23 cellular contexts compared by ENCODE assay signal in genomic region chr3:154780263-154780662, GRCh38.
DNase-seq lines count a peak whose midpoint lies in the region; ATAC-seq, FAIRE-seq and TF ChIP-seq lines count a peak whose summit lies in the region.
"Had no signal": no experiment of that assay in that cellular context is flagged by ENCODE, and none has a peak within 500 bp of the region (broad histone marks: within the 10 kb centered on the region; RNA-seq: fewer than 3 reads in every experiment).

No MANE protein-coding gene starts in this region.

- peak overlapping the region; percentile 88 for H2BK20ac ChIP-seq in IMR-90 (ENCODE audit: low read depth, low read length)

- H3K4me3 Mint-ChIP-seq in neural progenitor cell, result no peak overlapping the region
- H3K4me3 Mint-ChIP-seq: CD4-positive, CD25-positive, alpha-beta regulatory T cell had no signal

- H3K4me1 Mint-ChIP-seq in neural progenitor cell, result no peaks in the 10 kb centered on the region
- H3K4me1 Mint-ChIP-seq: CD4-positive, CD25-positive, alpha-beta regulatory T cell had no signal

- H2BK5ac ChIP-seq in IMR-90 (ENCODE audit: low read depth, low read length, poor library complexity, severe bottlenecking), result peak overlapping the region; percentile 35

- WGBS in IMR-90 (ENCODE audit: extremely low coverage in 2 of 2, insufficient read length in 1 of 2), 2 experiments, result no CpG with 5 or more reads among the region's 1 CpG

- peak overlapping the region; percentile 73; the same call in 1 of the 2 replicates for H4K91ac ChIP-seq in IMR-90 (ENCODE audit: insufficient read depth, low read depth, low read length)

- TF ChIP-seq RAD21 in IMR-90 (IDR thresholded peaks at IDR 0.05; ENCODE audit: low read length), result no peak

- H3K36me3 Mint-ChIP-seq in neural progenitor cell, result no peaks in the 10 kb centered on the region
- H3K36me3 Mint-ChIP-seq: CD4-positive, CD25-positive, alpha-beta regulatory T cell had no signal

- 0 out of 3 replicates have a peak overlapping the region, but pooled peaks have one; percentile 53 for H2BK15ac ChIP-seq in IMR-90 (ENCODE audit: low read depth, low read length)

- H3K9ac ChIP-seq in IMR-90 (ENCODE audit: low read depth, low read length) (no peak overlapping the region), neural progenitor cell (no peak overlapping the region)
- H3K9ac ChIP-seq: GM23248, SK-N-SH had no signal

- no peaks in the 10 kb centered on the region for H4K20me1 ChIP-seq in IMR-90 (ENCODE audit: insufficient read depth, low read length)
- no peaks in the 10 kb centered on the region for H4K20me1 ChIP-seq in neural progenitor cell (ENCODE audit: low read depth)

- H3K27me3 ChIP-seq in IMR-90 (ENCODE audit: control insufficient read depth, insufficient read depth, low read length) (no peaks in the 10 kb centered on the region; the same call in 1 of the 2 replicates), bronchial epithelial cell (ENCODE audit: control insufficient read depth, insufficient read depth, low read length) (no peaks in the 10 kb centered on the region), neural progenitor cell (no peaks in the 10 kb centered on the region)

- peak overlapping the region; percentile 78 for H3K14ac ChIP-seq in IMR-90 (replicated peaks; ENCODE audit: low read depth, low read length)

- H3F3A ChIP-seq in neural progenitor cell (ENCODE audit: low read depth), result no peaks in the 10 kb centered on the region

- H3K56ac ChIP-seq in IMR-90 (ENCODE audit: extremely low read depth, insufficient read depth, low read length), result no peak overlapping the region

- H3K36me3 ChIP-seq in IMR-90 (ENCODE audit: control insufficient read depth, insufficient read depth, low read length) (no peaks in the 10 kb centered on the region), bronchial epithelial cell (ENCODE audit: control insufficient read depth, insufficient read depth, low read length) (no peaks in the 10 kb centered on the region), neural progenitor cell (no peaks in the 10 kb centered on the region)

- DNase-seq in IMR-90 (no peak), bronchial epithelial cell (ENCODE audit: low read depth) (no peak), neural progenitor cell (ENCODE audit: low spot score) (peak; percentile 33), NCI-H526 (lab: John Stamatoyannopoulos, UW) (no peak), NCI-H82 (lab: John Stamatoyannopoulos, UW) (no peak)
- DNase-seq in activated CD4-positive, alpha-beta T cell treated with anti-CD3 and anti-CD28 coated beads, Interleukin-2, amount 50 U/mL, for 48 hours, result no peak
- DNase-seq: CD4-positive, CD25-positive, alpha-beta regulatory T cell; Kasumi-1; MV-4-11; NCI-H1105; NCI-H1436 treated with DMSO at 0.1 percent for 48 hours; NCI-H187 treated with DMSO at 0.1 percent for 48 hours; NCI-H510A; SK-N-SH; SW 1271 had no signal

- no peaks in the 10 kb centered on the region for H3K79me2 ChIP-seq in neural progenitor cell (ENCODE audit: low read depth)

- no TSS peak for BruUV-seq in IMR-90 (replicated peaks; lab: Mats Ljungman, UMichigan)

- no peak overlapping the region for H3K27ac Mint-ChIP-seq in neural progenitor cell
- H3K27ac Mint-ChIP-seq: CD4-positive, CD25-positive, alpha-beta regulatory T cell had no signal

- dilution Hi-C loops in IMR-90 (cut with HindIII; ENCODE audit: low sequenced_read_pairs, unreplicated experiment), result no loop called here

- in situ Hi-C loops in IMR-90 (cut with MboI; ENCODE audit: low sequenced_read_pairs), result no loop called here

- no peaks in the 10 kb centered on the region for H3K9me3 Mint-ChIP-seq in neural progenitor cell

- peaks cover 10% of the 10 kb centered on the region for H3K4me1 ChIP-seq in IMR-90 (ENCODE audit: control insufficient read depth, insufficient read depth, low read length)
- H3K4me1 ChIP-seq in neural progenitor cell, result no peaks in the 10 kb centered on the region

- peak; percentile 58 for FAIRE-seq in bronchial epithelial cell (lab: Jason Lieb, UNC)
- FAIRE-seq: D721Med, GM18507, HepG2, K562 had no signal

- no peak for TF ChIP-seq POLR2A in IMR-90 (IDR thresholded peaks at IDR 0.05; ENCODE audit: low read depth, low read length)

- H3K9me1 ChIP-seq in IMR-90 (ENCODE audit: insufficient read depth, low read length), result peaks cover 3% of the 10 kb centered on the region

- CTCF ChIA-PET in IMR-90 (lab: Yijun Ruan, JAX), result interaction anchor here (0.6 to 0.8 kb wide), 2 partner anchors 12 to 15 kb away, joined by 3 read pairs; no protein-coding TSS in a partner anchor

- POLR2A ChIA-PET in IMR-90 (lab: Charles Lee; ENCODE audit: unreplicated experiment), result no interaction called here

- intact Hi-C loops in IMR-90 (cut with micrococcal nuclease), result no loop called here

- no peaks in the 10 kb centered on the region for H3K79me1 ChIP-seq in IMR-90 (ENCODE audit: low read depth in 1 of 2, low read length in 2 of 2)

- H3K4me2 ChIP-seq in IMR-90 (ENCODE audit: low read depth, low read length) (no peak overlapping the region), neural progenitor cell (no peak overlapping the region)
- H3K4me2 ChIP-seq: SK-N-SH had no signal

- H2AK5ac ChIP-seq in IMR-90 (ENCODE audit: low read depth, low read length), result peak overlapping the region; percentile 48

- TF ChIP-seq CTCF in C4-2B (conservative IDR thresholded peaks at IDR 0.05) (no peak), IMR-90 (conservative IDR thresholded peaks at IDR 0.05; ENCODE audit: low read depth, low read length) (no peak), bronchial epithelial cell (IDR thresholded peaks at IDR 0.05; ENCODE audit: insufficient read depth, low read length, severe bottlenecking) (no peak), neural progenitor cell (IDR thresholded peaks at IDR 0.05) (no peak)

- no peak overlapping the region for H2AK9ac ChIP-seq in IMR-90 (replicated peaks; ENCODE audit: low read depth, low read length, poor library complexity)

- no peak for ATAC-seq in IMR-90 (ENCODE audit: low read depth)
- ATAC-seq: HepG2, K562, PC-3 had no signal

- H3K27ac ChIP-seq in C4-2B (peak overlapping the region; percentile 17; the same call in 1 of the 2 replicates), IMR-90 (ENCODE audit: insufficient read depth, low read length) (peak overlapping the region; percentile 32; the same call in 1 of the 2 replicates), neural progenitor cell (no peak overlapping the region)
- H3K27ac ChIP-seq: GM23248, HL-60 had no signal

- H3K27me3 Mint-ChIP-seq in neural progenitor cell (ENCODE audit: insufficient read depth, low read depth), result no peaks in the 10 kb centered on the region
- H3K27me3 Mint-ChIP-seq: CD4-positive, CD25-positive, alpha-beta regulatory T cell had no signal

- H4K8ac ChIP-seq in IMR-90 (ENCODE audit: low read depth in 2 of 2, low read length in 2 of 2), result peak overlapping the region in 1 of 2 experiments; percentile 81; a peak in 1 of 4 replicates

- H3K4ac ChIP-seq in IMR-90 (ENCODE audit: low read depth, low read length), result peak overlapping the region; percentile 59; the same call in 1 of the 2 replicates

- peak overlapping the region; percentile 87 for H3K18ac ChIP-seq in IMR-90 (ENCODE audit: low read depth, low read length)

- H3K4me3 ChIP-seq in IMR-90 (ENCODE audit: insufficient read depth, low read depth, low read length) (no peak overlapping the region), bronchial epithelial cell (ENCODE audit: low read depth, low read length) (no peak overlapping the region), neural progenitor cell (no peak overlapping the region)
- H3K4me3 ChIP-seq: GM23248, K562 had no signal

- H3K9me3 ChIP-seq in IMR-90 (ENCODE audit: control insufficient read depth, insufficient read depth, low read length) (no peaks in the 10 kb centered on the region), neural progenitor cell (ENCODE audit: low read depth) (no peaks in the 10 kb centered on the region)
- H3K9me3 ChIP-seq: SK-N-SH had no signal

- H4K5ac ChIP-seq in IMR-90 (ENCODE audit: low read depth, low read length), result peak overlapping the region; percentile 21

- peak overlapping the region; percentile 53; the same call in 1 of the 2 replicates for H3K23ac ChIP-seq in IMR-90 (ENCODE audit: low read depth, low read length)

- H2BK120ac ChIP-seq in IMR-90 (ENCODE audit: low read depth, low read length), result peak overlapping the region; percentile 80

- no peak overlapping the region for H2AFZ ChIP-seq in IMR-90 (replicated peaks; ENCODE audit: low read length, poor library complexity)
- no peak overlapping the region for H2AFZ ChIP-seq in neural progenitor cell (replicated peaks)
- H2AFZ ChIP-seq: GM23248 had no signal

TF ChIP-seq in IMR-90, 13 proteins besides CTCF, POLR2A, EP300 and RAD21:
- TF ChIP-seq CHD1 (IDR thresholded peaks at IDR 0.05; ENCODE audit: low read depth, low read length), result no peak
- TF ChIP-seq NFE2L2 (IDR thresholded peaks at IDR 0.05; ENCODE audit: low read depth, low read length), result no peak
- no peak for TF ChIP-seq RCOR1 (IDR thresholded peaks at IDR 0.05; ENCODE audit: insufficient replicate concordance, low read length)
- no peak for TF ChIP-seq CEBPB (IDR thresholded peaks at IDR 0.05; ENCODE audit: low read depth, low read length)
- TF ChIP-seq, protein P1, sequence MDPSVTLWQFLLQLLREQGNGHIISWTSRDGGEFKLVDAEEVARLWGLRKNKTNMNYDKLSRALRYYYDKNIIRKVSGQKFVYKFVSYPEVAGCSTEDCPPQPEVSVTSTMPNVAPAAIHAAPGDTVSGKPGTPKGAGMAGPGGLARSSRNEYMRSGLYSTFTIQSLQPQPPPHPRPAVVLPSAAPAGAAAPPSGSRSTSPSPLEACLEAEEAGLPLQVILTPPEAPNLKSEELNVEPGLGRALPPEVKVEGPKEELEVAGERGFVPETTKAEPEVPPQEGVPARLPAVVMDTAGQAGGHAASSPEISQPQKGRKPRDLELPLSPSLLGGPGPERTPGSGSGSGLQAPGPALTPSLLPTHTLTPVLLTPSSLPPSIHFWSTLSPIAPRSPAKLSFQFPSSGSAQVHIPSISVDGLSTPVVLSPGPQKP (IDR thresholded peaks at IDR 0.05; ENCODE audit: borderline replicate concordance, low read depth, low read length), result no peak
- TF ChIP-seq MAFK (IDR thresholded peaks at IDR 0.05; ENCODE audit: low read depth, low read length), result no peak
